In the genomic region with DNA sequence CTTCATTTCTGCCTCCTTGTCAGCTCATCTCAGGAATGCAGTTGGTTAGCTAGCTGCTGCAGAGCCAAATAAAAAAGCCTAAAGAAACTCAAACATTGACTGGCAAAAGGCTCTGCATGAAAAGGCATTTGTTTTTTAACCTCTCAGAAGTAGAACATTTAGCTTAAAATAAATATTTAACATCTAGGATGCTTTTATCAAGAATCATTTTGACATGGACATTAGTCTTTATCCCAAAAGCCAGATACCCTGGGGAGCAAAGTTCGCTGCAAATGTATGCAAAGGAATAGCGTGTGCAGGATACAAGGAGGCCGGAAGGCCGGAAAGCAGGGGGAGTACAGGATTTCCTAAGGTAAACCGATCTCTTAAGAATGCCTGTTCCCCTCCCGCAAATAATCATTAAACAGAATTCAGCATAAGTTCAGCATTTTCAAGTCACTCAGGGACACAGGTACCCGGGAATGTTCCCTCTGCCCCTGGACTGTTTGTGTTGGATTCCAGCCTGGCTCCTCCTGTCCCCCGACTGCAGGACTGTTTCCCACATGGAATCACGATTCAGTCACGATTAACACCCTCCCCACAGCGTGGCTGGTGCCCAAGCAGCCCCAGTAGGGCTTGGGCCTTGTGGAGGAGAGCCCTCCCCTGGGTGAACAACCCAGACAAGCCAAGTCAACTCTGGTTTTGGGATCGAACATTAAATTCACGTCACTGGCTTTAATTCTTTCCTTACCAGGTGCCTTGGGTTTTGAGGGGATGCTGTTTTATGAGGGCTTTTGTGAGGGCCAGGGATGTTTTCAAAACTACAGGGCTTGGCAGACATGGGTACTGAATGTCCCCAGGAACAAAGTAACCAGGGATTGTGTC, we compare ENCODE assay signal across 9 cellular contexts.
A peak's percentile ranks its signal among the peaks of the same experiment; 100 is the strongest.
DNase-seq lines count a peak whose midpoint lies in the region; ATAC-seq lines count a peak whose summit lies in the region.
"Had no signal": no experiment of that assay in that cellular context is flagged by ENCODE, and none has a peak within 500 bp of the region (broad histone marks: within the 10 kb centered on the region; RNA-seq: fewer than 3 reads in every experiment).

No MANE protein-coding gene starts in this region.

- H3K9ac ChIP-seq in skeletal muscle satellite cell (ENCODE audit: low read depth, low read length) = peak overlapping the region; percentile 90

- H3K4me2 ChIP-seq in skeletal muscle satellite cell (ENCODE audit: low read length) = peak overlapping the region; percentile 8

- peaks cover 40% of the 10 kb centered on the region for H3K4me1 ChIP-seq in right cardiac atrium (ENCODE audit: control insufficient read depth, insufficient read depth, low read length)
- peaks cover 75% of the 10 kb centered on the region for H3K4me1 ChIP-seq in skeletal muscle satellite cell (ENCODE audit: control insufficient read depth, insufficient read depth, low read length)

- H3K4me3 ChIP-seq in right cardiac atrium (ENCODE audit: low read length) (no peak overlapping the region), skeletal muscle satellite cell (ENCODE audit: low read length) (no peak overlapping the region)

- H3K27ac ChIP-seq in angular gyrus (ENCODE audit: low read depth, low read length) = peak overlapping the region; percentile 74
- H3K27ac ChIP-seq in right cardiac atrium (ENCODE audit: low read length) = peak overlapping the region; percentile 98
- H3K27ac ChIP-seq: HL-60 had no signal

- ATAC-seq in right cardiac atrium = peak; percentile 53 to 55

- intact Hi-C loops in right cardiac atrium (cut with DNase I) = no loop called here

- H3K36me3 ChIP-seq in skeletal muscle satellite cell (ENCODE audit: insufficient read depth, low read length) = peaks cover 22% of the 10 kb centered on the region

- 32% methylated on average over 13 of the region's 13 CpGs for WGBS in right cardiac atrium

- H3K27me3 ChIP-seq in right cardiac atrium (ENCODE audit: control insufficient read depth, insufficient read depth) = no peaks in the 10 kb centered on the region
- H3K27me3 ChIP-seq in skeletal muscle satellite cell (ENCODE audit: control insufficient read depth, insufficient read depth, low read length) = no peaks in the 10 kb centered on the region

- no peaks in the 10 kb centered on the region for H3K9me3 ChIP-seq in right cardiac atrium (ENCODE audit: control insufficient read depth, low read length)
- H3K9me3 ChIP-seq in skeletal muscle satellite cell (replicated peaks; ENCODE audit: low read length) = no peaks in the 10 kb centered on the region

- DNase-seq in HK-2 (ENCODE audit: unreplicated experiment) (peak; percentile 66), right cardiac atrium (no peak), DMS153 treated with DMSO at 0.1 percent for 48 hours (lab: John Stamatoyannopoulos, UW; ENCODE audit: unreplicated experiment) (no peak), NOMO-1 (lab: John Stamatoyannopoulos, UW; ENCODE audit: unreplicated experiment in 2 of 2) (no peak), NCI-H524 treated with DMSO at 0.1 percent for 48 hours (lab: John Stamatoyannopoulos, UW) (no peak)
- DNase-seq in activated CD8-positive, alpha-beta memory T cell treated with anti-CD3 and anti-CD28 coated beads, Interleukin-2, amount 50 U/mL, for 48 hours = no peak
